ENCODE assay signal across 9 cellular contexts in genomic region chr9:129319938-129320481, GRCh38.
A peak's percentile ranks its signal among the peaks of the same experiment; 100 is the strongest.
DNase-seq lines count a peak whose midpoint lies in the region; ATAC-seq and TF ChIP-seq lines count a peak whose summit lies in the region.
"Had no signal": no experiment of that assay in that cellular context is flagged by ENCODE, and none has a peak within 500 bp of the region (broad histone marks: within the 10 kb centered on the region; RNA-seq: fewer than 3 reads in every experiment).

No MANE protein-coding gene starts in this region.

- peaks cover 35 to 78% (median 47%) of the 10 kb centered on the region in 4 donors for H3K4me1 ChIP-seq in upper lobe of left lung

- peak; percentile 51 for DNase-seq in activated CD8-positive, alpha-beta memory T cell treated with anti-CD3 and anti-CD28 coated beads, Interleukin-2, amount 50 U/mL, for 48 hours
- DNase-seq in activated CD8-positive, alpha-beta memory T cell treated with anti-CD3 and anti-CD28 coated beads for 24 hours = no peak
- DNase-seq in central memory CD8-positive, alpha-beta T cell (ENCODE audit: low spot score in 2 of 2) = no peak
- DNase-seq in mesothelial cell of epicardium (ENCODE audit: low spot score in 2 of 2, unreplicated experiment in 2 of 2) (peak in 1 of 2 experiments; percentile 37), upper lobe of left lung (peak in 1 of 2 donors; percentile 72), glomerular visceral epithelial cell (ENCODE audit: extremely low spot score) (no peak), A172 (ENCODE audit: low spot score) (no peak)

- peaks cover 2% of the 10 kb centered on the region for H3K36me3 Mint-ChIP-seq in central memory CD8-positive, alpha-beta T cell (ENCODE audit: insufficient read depth)
- H3K36me3 Mint-ChIP-seq in mesothelial cell of epicardium = no peaks in the 10 kb centered on the region
- H3K36me3 Mint-ChIP-seq: activated naive CD4-positive, alpha-beta T cell treated with anti-CD3 and anti-CD28 coated beads, Interleukin-2, amount 50 U/mL, for 24 hours had no signal

- peak overlapping the region; percentile 70 for H3K4me3 Mint-ChIP-seq in central memory CD8-positive, alpha-beta T cell
- no peak overlapping the region for H3K4me3 Mint-ChIP-seq in mesothelial cell of epicardium

- no peaks in the 10 kb centered on the region for H3K9me3 Mint-ChIP-seq in central memory CD8-positive, alpha-beta T cell
- H3K9me3 Mint-ChIP-seq in mesothelial cell of epicardium = no peaks in the 10 kb centered on the region
- H3K9me3 Mint-ChIP-seq: activated naive CD4-positive, alpha-beta T cell treated with anti-CD3 and anti-CD28 coated beads, Interleukin-2, amount 50 U/mL, for 24 hours had no signal

- no peaks in the 10 kb centered on the region for H3K27me3 Mint-ChIP-seq in central memory CD8-positive, alpha-beta T cell
- H3K27me3 Mint-ChIP-seq in mesothelial cell of epicardium (ENCODE audit: low read depth) = no peaks in the 10 kb centered on the region
- H3K27me3 Mint-ChIP-seq: activated naive CD4-positive, alpha-beta T cell treated with anti-CD3 and anti-CD28 coated beads, Interleukin-2, amount 50 U/mL, for 24 hours had no signal

- no peak for ATAC-seq in central memory CD8-positive, alpha-beta T cell (replicated peaks; ENCODE audit: extremely low read depth, poor library complexity, severe bottlenecking)
- no peak for ATAC-seq in upper lobe of left lung (ENCODE audit: low FRiP score in 2 of 2)
- no peak for ATAC-seq in HG02938 (IDR thresholded peaks at IDR 0.05; ENCODE audit: unreplicated experiment)

- H3K9me3 ChIP-seq in upper lobe of left lung = no peaks in the 10 kb centered on the region

- peak overlapping the region in 3 of 4 donors; percentile 26 to 53 (median 45) for H3K4me3 ChIP-seq in upper lobe of left lung

- H3K27ac Mint-ChIP-seq in central memory CD8-positive, alpha-beta T cell (ENCODE audit: low read depth) = peak overlapping the region; percentile 52
- peak overlapping the region; percentile 94 for H3K27ac Mint-ChIP-seq in mesothelial cell of epicardium

- no peak for TF ChIP-seq EP300 in upper lobe of left lung (IDR thresholded peaks at IDR 0.05)

- 32 to 50% methylated on average over 7 to 14 of the region's 14 CpGs for WGBS in upper lobe of left lung, 2 donors

- peak overlapping the region; percentile 77 to 91 (median 85) for H3K27ac ChIP-seq in upper lobe of left lung

- H3K27me3 ChIP-seq in upper lobe of left lung = no peaks in the 10 kb centered on the region

- TF ChIP-seq POLR2A in upper lobe of left lung (IDR thresholded peaks at IDR 0.05) = no peak

- no peaks in the 10 kb centered on the region for H3K36me3 ChIP-seq in upper lobe of left lung

- H3K4me1 Mint-ChIP-seq in central memory CD8-positive, alpha-beta T cell = peaks cover 10% of the 10 kb centered on the region
- peaks cover 62% of the 10 kb centered on the region for H3K4me1 Mint-ChIP-seq in mesothelial cell of epicardium

- TF ChIP-seq CTCF in mesothelial cell of epicardium (IDR thresholded peaks at IDR 0.05; ENCODE audit: unreplicated experiment) (no peak), upper lobe of left lung (IDR thresholded peaks at IDR 0.05) (no peak)
